ENCODE assay signal across 23 cellular contexts in the genomic region with DNA sequence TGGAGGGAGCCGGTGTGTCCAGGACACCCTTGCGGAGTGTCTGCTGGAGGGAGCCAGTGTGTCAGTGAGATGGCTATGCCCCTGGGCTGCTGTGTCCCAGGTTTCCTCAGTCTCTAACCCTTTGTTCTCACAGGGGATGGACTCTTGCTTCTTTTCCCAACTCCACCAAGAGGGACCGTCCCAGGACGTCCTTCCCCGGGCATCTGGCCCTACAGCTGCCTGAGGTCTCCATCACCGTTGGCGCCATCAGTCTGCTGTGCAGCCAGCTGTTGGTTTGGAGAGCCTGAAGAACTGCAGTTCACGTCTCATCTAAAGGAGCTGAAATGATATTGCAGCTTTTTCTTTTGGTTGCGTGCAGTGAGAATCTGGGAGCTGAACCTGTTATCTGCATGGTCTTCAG.
"Had no signal": no experiment of that assay in that cellular context is flagged by ENCODE, and none has a peak within 500 bp of the region (broad histone marks: within the 10 kb centered on the region; RNA-seq: fewer than 3 reads in every experiment).

No MANE protein-coding gene starts in this region.

- H3K9ac ChIP-seq: neural progenitor cell had no signal

- H3K4me3 ChIP-seq: adrenal gland, ascending aorta, left lung, mucosa of descending colon, neural progenitor cell, skin epidermis, tibial artery, uterus had no signal

- DNase-seq: activated CD4-positive, alpha-beta T cell treated with anti-CD3 and anti-CD28 coated beads for 1 hour; activated gamma-delta T cell treated with Interleukin-2 at 50 U/mL for 16 hours; activated T-cell treated with anti-CD3 and anti-CD28 coated beads, Interleukin-2, amount 50 U/mL, for 1 hour; adrenal gland; brain microvascular endothelial cell; effector memory CD4-positive, alpha-beta T cell; foreskin keratinocyte; mammary epithelial cell; mucosa of descending colon; naive thymus-derived CD4-positive, alpha-beta T cell; stimulated activated CD4-positive, alpha-beta T cell treated with anti-CD3 and anti-CD28 coated beads, Interleukin-2, amount 100 ng/mL, for 24 hours; stimulated activated naive CD8-positive, alpha-beta T cell treated with anti-CD3 and anti-CD28 coated beads, Interleukin-15, amount 100 ng/mL, for 72 hours; T-helper 1 cell; T-helper 9 cell; tibial artery; uterus had no signal

- H3K36me3 Mint-ChIP-seq: activated naive CD8-positive, alpha-beta T cell; neural progenitor cell; stimulated activated effector memory CD8-positive, alpha-beta T cell treated with anti-CD3 and anti-CD28 coated beads, Interleukin-12 subunit alpha, Interleukin-12 subunit beta, amount 100 ng/mL, for 72 hours had no signal

- H3K4me2 ChIP-seq: neural progenitor cell had no signal

- H3K9me3 ChIP-seq: adrenal gland, ascending aorta, left lung, mucosa of descending colon, tibial artery, uterus had no signal

- H3K27ac Mint-ChIP-seq: activated naive CD8-positive, alpha-beta T cell; naive thymus-derived CD4-positive, alpha-beta T cell; neural progenitor cell; stimulated activated effector memory CD8-positive, alpha-beta T cell treated with anti-CD3 and anti-CD28 coated beads, Interleukin-12 subunit alpha, Interleukin-12 subunit beta, amount 100 ng/mL, for 72 hours; stimulated activated naive CD8-positive, alpha-beta T cell treated with anti-CD3 and anti-CD28 coated beads, Interleukin-15, amount 100 ng/mL, for 72 hours had no signal

- H3K9me3 Mint-ChIP-seq: central memory CD8-positive, alpha-beta T cell; naive thymus-derived CD4-positive, alpha-beta T cell; neural progenitor cell; stimulated activated effector memory CD8-positive, alpha-beta T cell treated with anti-CD3 and anti-CD28 coated beads, Interleukin-12 subunit alpha, Interleukin-12 subunit beta, amount 100 ng/mL, for 72 hours; stimulated activated naive CD8-positive, alpha-beta T cell treated with anti-CD3 and anti-CD28 coated beads, Interleukin-15, amount 100 ng/mL, for 72 hours had no signal

- H3K4me3 Mint-ChIP-seq: activated naive CD8-positive, alpha-beta T cell; central memory CD8-positive, alpha-beta T cell; naive thymus-derived CD4-positive, alpha-beta T cell; neural progenitor cell; stimulated activated effector memory CD8-positive, alpha-beta T cell treated with anti-CD3 and anti-CD28 coated beads, Interleukin-12 subunit alpha, Interleukin-12 subunit beta, amount 100 ng/mL, for 72 hours; stimulated activated naive CD8-positive, alpha-beta T cell treated with anti-CD3 and anti-CD28 coated beads, Interleukin-15, amount 100 ng/mL, for 72 hours had no signal

- H3K27me3 ChIP-seq: adrenal gland, ascending aorta, brain microvascular endothelial cell, foreskin keratinocyte, neural progenitor cell, tibial artery, uterus had no signal

- ATAC-seq: foreskin keratinocyte; left lung; mucosa of descending colon; naive thymus-derived CD4-positive, alpha-beta T cell; stimulated activated effector memory CD8-positive, alpha-beta T cell treated with anti-CD3 and anti-CD28 coated beads, Interleukin-12 subunit alpha, Interleukin-12 subunit beta, amount 100 ng/mL, for 72 hours; stimulated activated naive CD8-positive, alpha-beta T cell treated with anti-CD3 and anti-CD28 coated beads, Interleukin-15, amount 100 ng/mL, for 72 hours had no signal

- H3K36me3 ChIP-seq: adrenal gland, ascending aorta, brain microvascular endothelial cell, left lung, neural progenitor cell, tibial artery, uterus had no signal

- H3K27ac ChIP-seq: adrenal gland, ascending aorta, brain microvascular endothelial cell, foreskin keratinocyte, left lung, neural progenitor cell, skin epidermis, tibial artery, uterus had no signal

- H3K27me3 Mint-ChIP-seq: activated naive CD8-positive, alpha-beta T cell had no signal

- H3K4me1 ChIP-seq: adrenal gland, foreskin keratinocyte had no signal
